ENCODE assay signal across 8 cellular contexts in genomic region chr4:113979157-113979972, GRCh38. TPM values are rescaled to one million over a fixed set of nuclear protein-coding genes. Genes with fewer than 3 reads are reported as not detected.
DNase-seq lines count a peak whose midpoint lies in the region; ATAC-seq and TF ChIP-seq lines count a peak whose summit lies in the region.

ARSJ (minus strand) TSS chr4:113979647; CDS start chr4:113978834, 813 bp downstream.

- H3K4me2 ChIP-seq in neuronal stem cell (ENCODE audit: insufficient read depth, low read length, poor library complexity, severe bottlenecking), result peak within 1 kb of the TSS; percentile 80

- intact Hi-C loops in head of caudate nucleus (cut with DNase I), result no loop called here

- no peak within 1 kb of the TSS for H4K8ac ChIP-seq in neuronal stem cell (ENCODE audit: low read depth, low read length)

- no peak for TF ChIP-seq CTCF in GM12865 (IDR thresholded peaks at IDR 0.05; ENCODE audit: insufficient read depth, low read depth, low read length, missing control alignments)

- peak within 1 kb of the TSS; percentile 91 for H2AFZ ChIP-seq in neuronal stem cell (ENCODE audit: low read length)

- H2BK12ac ChIP-seq in neuronal stem cell (ENCODE audit: low read length), result no peak within 1 kb of the TSS

- H3K18ac ChIP-seq in neuronal stem cell (ENCODE audit: low read length), result peak within 1 kb of the TSS; percentile 73

- H3K23ac ChIP-seq in neuronal stem cell (ENCODE audit: low read depth, low read length, poor library complexity), result no peak within 1 kb of the TSS

- H3K27me3 ChIP-seq in neuronal stem cell (ENCODE audit: control insufficient read depth in 3 of 3, insufficient read depth in 3 of 3, low read depth in 1 of 3, low read length in 3 of 3), result peaks cover 0 to 69% (median 14%) of the 10 kb centered on the region in 3 experiments

- no peak within 1 kb of the TSS for H2BK15ac ChIP-seq in neuronal stem cell (ENCODE audit: low read length)

- no peaks in the 10 kb centered on the region for H3K79me1 ChIP-seq in neuronal stem cell (ENCODE audit: low read depth, low read length)

- H3K4me3 ChIP-seq in GM12865 (ENCODE audit: low read depth, low read length), result peak within 1 kb of the TSS; percentile 69
- peak within 1 kb of the TSS; percentile 47 to 78 for H3K4me3 ChIP-seq in neuronal stem cell (ENCODE audit: low read length in 2 of 2)

- H3K9me3 ChIP-seq in neuronal stem cell (replicated peaks in 1 of 2; ENCODE audit: control insufficient read depth in 2 of 2, insufficient read depth in 1 of 2, low read depth in 1 of 2, low read length in 2 of 2), result no peaks in the 10 kb centered on the region

- peak; percentile 18 for DNase-seq in GM12865 (ENCODE audit: low read depth)
- DNase-seq in NCI-H460 (ENCODE audit: extremely low read depth, low read depth), result peak; percentile 23
- DNase-seq in amniotic epithelial cell (ENCODE audit: low read depth), result peak; percentile 87
- DNase-seq in head of caudate nucleus, result peak in 41 of 42 donors; percentile 4 to 70 (median 38)
- peak; percentile 63 for DNase-seq in neuronal stem cell (ENCODE audit: low spot score)

- peak within 1 kb of the TSS; percentile 73 for H3K9ac ChIP-seq in neuronal stem cell (ENCODE audit: low read depth, low read length, poor library complexity)

- no peak within 1 kb of the TSS for H2BK120ac ChIP-seq in neuronal stem cell (ENCODE audit: low read depth, low read length)

- H3K14ac ChIP-seq in neuronal stem cell (ENCODE audit: low read length), result peak within 1 kb of the TSS; percentile 28

- no peak within 1 kb of the TSS for H2BK5ac ChIP-seq in neuronal stem cell (ENCODE audit: low read length)

- no peak within 1 kb of the TSS for H4K91ac ChIP-seq in neuronal stem cell (ENCODE audit: low read depth, low read length, poor library complexity)

- H3K27ac ChIP-seq in neuronal stem cell (replicated peaks; ENCODE audit: low read length), result no peak within 1 kb of the TSS

- H3K4ac ChIP-seq in neuronal stem cell (ENCODE audit: low read length), result no peak within 1 kb of the TSS

- ATAC-seq in GM21576 (IDR thresholded peaks at IDR 0.05; ENCODE audit: unreplicated experiment) (no peak), GM19324 (IDR thresholded peaks at IDR 0.05; ENCODE audit: low FRiP score, unreplicated experiment) (no peak), HG02623 (IDR thresholded peaks at IDR 0.05; ENCODE audit: unreplicated experiment) (no peak)

- no peak within 1 kb of the TSS for H2AK5ac ChIP-seq in neuronal stem cell (ENCODE audit: low read depth, low read length)

- no CpG with 5 or more reads among the region's 56 CpGs for WGBS in neuronal stem cell (ENCODE audit: extremely low coverage in 2 of 2, insufficient read length in 2 of 2, insufficient replicate concordance in 1 of 2), 2 donors

- peaks cover 0 to 4% of the 10 kb centered on the region in 2 donors for H3K4me1 ChIP-seq in neuronal stem cell (ENCODE audit: control insufficient read depth in 2 of 2, insufficient read depth in 1 of 2, low read depth in 1 of 2, low read length in 2 of 2)

- H3K36me3 ChIP-seq in neuronal stem cell (replicated peaks in 1 of 2; ENCODE audit: control insufficient read depth in 2 of 2, insufficient read depth in 2 of 2, low read length in 2 of 2), result no peaks in the 10 kb centered on the region

RNA-seq across cellular contexts. Expression of gene ARSJ, which starts in this region (rescaled TPM):
- 0.84 and 0.95 TPM in 2 replicates for total RNA-seq in NCI-H460 (2014; rRNA removed; shearing (Covaris generic))
- polyA plus RNA-seq in NCI-H460 (2014; cell fraction: nucleus; rRNA removed), result 1.0 and 4.1 TPM in 2 replicates
- polyA plus RNA-seq in neuronal stem cell (2013, experiment 1 of 2), result 0.11 TPM
- polyA plus RNA-seq in neuronal stem cell (2013, experiment 2 of 2), result 0.11 TPM

Comparison
In these comparisons a context has a peak if more than half of its experiments do, and no peak if none do; other contexts are left out.
1. DNase-seq: peak in every context shown above with its lines; median percentile 87 in amniotic epithelial cell; 63 in neuronal stem cell; 38 in head of caudate nucleus; 23 in NCI-H460; 18 in GM12865.